ENCODE assay signal across 26 cellular contexts in genomic region chr12:99029502-99030271, GRCh38.
DNase-seq lines count a peak whose midpoint lies in the region; ATAC-seq, FAIRE-seq and TF ChIP-seq lines count a peak whose summit lies in the region.
"Had no signal": no experiment of that assay in that cellular context is flagged by ENCODE, and none has a peak within 500 bp of the region (broad histone marks: within the 10 kb centered on the region; RNA-seq: fewer than 3 reads in every experiment).

No MANE protein-coding gene starts in this region.

- H3K4me3 Mint-ChIP-seq in nephron, result no peak overlapping the region
- no peak overlapping the region for H3K4me3 Mint-ChIP-seq in activated CD4-positive, alpha-beta memory T cell treated with anti-CD3 and anti-CD28 coated beads, Interleukin-2, amount 10 ng/mL, durations not matched to agents 7 days and 5 days
- H3K4me3 Mint-ChIP-seq: activated naive CD8-positive, alpha-beta T cell treated with anti-CD3 and anti-CD28 coated beads for 36 hours; CD8-positive, alpha-beta memory T cell; effector memory CD8-positive, alpha-beta T cell; IgD-negative memory B cell; memory B cell had no signal

- WGBS in GM12878 (ENCODE audit: insufficient coverage, insufficient replicate concordance, low lambda C conversion rate, missing lambda C conversion rate), result 34% methylated on average over 5 of the region's 5 CpGs

- FAIRE-seq in GM12878 (lab: Jason Lieb, UNC) (no peak), frontal cortex (lab: Jason Lieb, UNC) (no peak)
- FAIRE-seq: RCC 7860 had no signal

- SMC1A ChIA-PET in GM12878 (lab: Charles Lee; ENCODE audit: uncharacterized antibody, unreplicated experiment), result no interaction called here

- in situ Hi-C loops in GM12878 (cut with MboI), result no loop called here

- POLR2A ChIA-PET in GM12878 (lab: Charles Lee), result no interaction called here
- POLR2A ChIA-PET in activated CD4-positive, alpha-beta memory T cell treated with anti-CD3 and anti-CD28 coated beads, Interleukin-2, amount 10 ng/mL, durations not matched to agents 7 days and 5 days (lab: Charles Lee), result no interaction called here

- H3K36me3 Mint-ChIP-seq in nephron (ENCODE audit: low read depth), result no peaks in the 10 kb centered on the region
- no peaks in the 10 kb centered on the region for H3K36me3 Mint-ChIP-seq in activated CD4-positive, alpha-beta memory T cell treated with anti-CD3 and anti-CD28 coated beads, Interleukin-2, amount 10 ng/mL, durations not matched to agents 7 days and 5 days (ENCODE audit: low read depth)
- H3K36me3 Mint-ChIP-seq: activated naive CD8-positive, alpha-beta T cell treated with anti-CD3 and anti-CD28 coated beads for 36 hours; CD8-positive, alpha-beta memory T cell; memory B cell had no signal

- ATAC-seq in GM12878, result peak; percentile 48; the same call in 2 of the 3 replicates
- no peak for ATAC-seq in GM19455 (IDR thresholded peaks at IDR 0.05; ENCODE audit: unreplicated experiment)
- ATAC-seq: effector memory CD8-positive, alpha-beta T cell; stimulated activated naive CD8-positive, alpha-beta T cell treated with anti-CD3 and anti-CD28 coated beads, Interleukin-15, Interleukin-2, amounts not matched to agents 100 U/mL and 50 U/mL, for 24 hours had no signal

- H3K9ac ChIP-seq in GM12878 (ENCODE audit: control insufficient read depth, insufficient read depth, low read length), result no peak overlapping the region

- DNase-seq in DMS53 treated with DMSO at 0.1 percent for 48 hours (lab: John Stamatoyannopoulos, UW; ENCODE audit: unreplicated experiment), result peak; percentile 89
- DNase-seq in LNCaP clone FGC (ENCODE audit: low read depth), result peak; percentile 36
- no peak for DNase-seq in GM12878 (ENCODE audit: low read depth, low spot score)
- DNase-seq in frontal cortex (ENCODE audit: low spot score in 2 of 2), result no peak
- no peak for DNase-seq in COR-L47 (lab: John Stamatoyannopoulos, UW)
- DNase-seq in activated CD4-positive, alpha-beta memory T cell treated with anti-CD3 and anti-CD28 coated beads, Interleukin-2, amount 10 ng/mL, durations not matched to agents 7 days and 5 days, result no peak
- DNase-seq: activated CD4-positive, alpha-beta T cell treated with anti-CD3 and anti-CD28 coated beads, Interleukin-2, amount 50 U/mL, for 1 hour; activated naive CD8-positive, alpha-beta T cell treated with anti-CD3 and anti-CD28 coated beads for 36 hours; CD8-positive, alpha-beta memory T cell; DND-41; effector memory CD8-positive, alpha-beta T cell; esophagus squamous epithelium; H7; NCI-H146; NCI-H2227 treated with DMSO at 0.1 percent for 48 hours; occipital lobe; spleen; stimulated activated CD4-positive, alpha-beta T cell treated with anti-CD3 and anti-CD28 coated beads, Interleukin-4, amount 100 ng/mL, for 1 hour; stimulated activated naive CD8-positive, alpha-beta T cell treated with anti-CD3 and anti-CD28 coated beads, Interleukin-15, Interleukin-2, amounts not matched to agents 100 U/mL and 50 U/mL, for 24 hours; tibial artery had no signal

- no peaks in the 10 kb centered on the region for H3K9me3 ChIP-seq in GM12878 (replicated peaks; ENCODE audit: control insufficient read depth, insufficient read depth, low read length)
- H3K9me3 ChIP-seq: esophagus squamous epithelium, tibial artery had no signal

- no peaks in the 10 kb centered on the region for H3K79me2 ChIP-seq in GM12878 (ENCODE audit: control insufficient read depth, insufficient read depth, low read length)

- H3K36me3 ChIP-seq in GM12878 (ENCODE audit: control insufficient read depth in 2 of 2, insufficient read depth in 2 of 2, low read length in 1 of 2), result no peaks in the 10 kb centered on the region
- H3K36me3 ChIP-seq: esophagus squamous epithelium, spleen, tibial artery had no signal

- no peak overlapping the region for H3K27ac ChIP-seq in GM12878 (ENCODE audit: control insufficient read depth, insufficient read depth)
- H3K27ac ChIP-seq: esophagus squamous epithelium, spleen, tibial artery had no signal

- BruUV-seq in GM12878 (replicated peaks; lab: Mats Ljungman, UMichigan), result no TSS peak

- no peak overlapping the region for H3K4me2 ChIP-seq in GM12878 (ENCODE audit: control insufficient read depth, insufficient read depth)

- no peaks in the 10 kb centered on the region for H3K9me3 Mint-ChIP-seq in nephron
- no peaks in the 10 kb centered on the region for H3K9me3 Mint-ChIP-seq in activated CD4-positive, alpha-beta memory T cell treated with anti-CD3 and anti-CD28 coated beads, Interleukin-2, amount 10 ng/mL, durations not matched to agents 7 days and 5 days
- H3K9me3 Mint-ChIP-seq: activated naive CD8-positive, alpha-beta T cell treated with anti-CD3 and anti-CD28 coated beads for 36 hours; activated T-helper 2 cell treated with anti-CD3 and anti-CD28 coated beads, Interferon-gamma antibody, Interleukin-2, Interleukin-4, amounts not matched to agents 10 μg/mL and 5 μg/mL and 100 μg/mL, durations not matched to agents 14 hours and 24 hours and 36 hours; CD8-positive, alpha-beta memory T cell had no signal

- no peaks in the 10 kb centered on the region for H3K4me1 ChIP-seq in GM12878 (ENCODE audit: control insufficient read depth, insufficient read depth, low read length)
- H3K4me1 ChIP-seq: spleen, tibial artery had no signal

- CTCF ChIA-PET in GM12878 (lab: Yijun Ruan, JAX), result interaction anchor here (1.3 kb wide), 1 partner anchor 14 kb away, joined by 3 read pairs; no protein-coding TSS in a partner anchor
- CTCF ChIA-PET in activated CD4-positive, alpha-beta memory T cell treated with anti-CD3 and anti-CD28 coated beads, Interleukin-2, amount 10 ng/mL, durations not matched to agents 7 days and 5 days (lab: Charles Lee), result no interaction called here

- no peaks in the 10 kb centered on the region for H3K27me3 ChIP-seq in GM12878 (replicated peaks in 1 of 2; ENCODE audit: control insufficient read depth in 2 of 2, insufficient read depth in 2 of 2, low read length in 1 of 2)
- H3K27me3 ChIP-seq: esophagus squamous epithelium, spleen, tibial artery had no signal

- H4K20me1 ChIP-seq in GM12878 (ENCODE audit: control insufficient read depth, insufficient read depth), result no peaks in the 10 kb centered on the region

- H3K4me3 ChIP-seq in LNCaP clone FGC (ENCODE audit: low read depth, low read length), result no peak overlapping the region
- no peak overlapping the region for H3K4me3 ChIP-seq in GM12878
- H3K4me3 ChIP-seq: esophagus squamous epithelium, spleen, tibial artery had no signal

- no peak overlapping the region for H2AFZ ChIP-seq in GM12878 (ENCODE audit: control insufficient read depth, low read depth, low read length)

- no peak for TF ChIP-seq POLR2A in GM12878 (IDR thresholded peaks at IDR 0.05; ENCODE audit: low read depth, low read length)

- no peaks in the 10 kb centered on the region for H3K4me1 Mint-ChIP-seq in nephron
- H3K4me1 Mint-ChIP-seq in activated CD4-positive, alpha-beta memory T cell treated with anti-CD3 and anti-CD28 coated beads, Interleukin-2, amount 10 ng/mL, durations not matched to agents 7 days and 5 days, result no peaks in the 10 kb centered on the region
- H3K4me1 Mint-ChIP-seq: activated naive CD8-positive, alpha-beta T cell treated with anti-CD3 and anti-CD28 coated beads for 36 hours; CD8-positive, alpha-beta memory T cell; IgD-negative memory B cell; memory B cell had no signal

- RAD21 ChIA-PET in GM12878 (lab: Charles Lee; ENCODE audit: unreplicated experiment), result no interaction called here

- H3K27ac Mint-ChIP-seq in nephron, result peak overlapping the region; percentile 36 to 83 (median 68)
- no peak overlapping the region for H3K27ac Mint-ChIP-seq in activated CD4-positive, alpha-beta memory T cell treated with anti-CD3 and anti-CD28 coated beads, Interleukin-2, amount 10 ng/mL, durations not matched to agents 7 days and 5 days
- H3K27ac Mint-ChIP-seq: activated naive CD8-positive, alpha-beta T cell treated with anti-CD3 and anti-CD28 coated beads for 36 hours; activated T-helper 2 cell treated with anti-CD3 and anti-CD28 coated beads, Interferon-gamma antibody, Interleukin-2, Interleukin-4, amounts not matched to agents 10 μg/mL and 5 μg/mL and 100 μg/mL, durations not matched to agents 14 hours and 24 hours and 36 hours; effector memory CD8-positive, alpha-beta T cell; IgD-negative memory B cell; memory B cell had no signal

- intact Hi-C loops in GM12878 (cut with micrococcal nuclease; ENCODE audit: unreplicated experiment), result no loop called here

- no peaks in the 10 kb centered on the region for H3K27me3 Mint-ChIP-seq in nephron (ENCODE audit: low read depth)
- H3K27me3 Mint-ChIP-seq in activated CD4-positive, alpha-beta memory T cell treated with anti-CD3 and anti-CD28 coated beads, Interleukin-2, amount 10 ng/mL, durations not matched to agents 7 days and 5 days, result peaks cover 3% of the 10 kb centered on the region
- H3K27me3 Mint-ChIP-seq: activated naive CD8-positive, alpha-beta T cell treated with anti-CD3 and anti-CD28 coated beads for 36 hours; IgD-negative memory B cell had no signal

- TF ChIP-seq EP300 in GM12878 (IDR thresholded peaks at IDR 0.05; ENCODE audit: borderline replicate concordance in 1 of 2, control insufficient read depth in 1 of 2, low read depth in 2 of 2, low read length in 2 of 2), result no peak

- TF ChIP-seq CTCF in LNCaP clone FGC (IDR thresholded peaks at IDR 0.05; ENCODE audit: control insufficient read depth, extremely low read depth, insufficient read depth), result no peak
- TF ChIP-seq CTCF in GM12878 (IDR thresholded peaks at IDR 0.05 in 2 of 3, conservative IDR thresholded peaks at IDR 0.05 in 1 of 3; ENCODE audit: control insufficient read depth in 2 of 3, extremely low read depth in 1 of 3, insufficient read depth in 1 of 3, low read depth in 3 of 3, low read length in 3 of 3), result no peak
- TF ChIP-seq CTCF in nephron (IDR thresholded peaks at IDR 0.05; ENCODE audit: unreplicated experiment in 3 of 3), result no peak

- no peak for TF ChIP-seq RAD21 in GM12878 (IDR thresholded peaks at IDR 0.05; ENCODE audit: insufficient read depth, low read depth, low read length)

TF ChIP-seq in GM12878, 131 proteins besides CTCF, POLR2A, EP300 and RAD21:
- TF ChIP-seq CREB1 (IDR thresholded peaks at IDR 0.05; ENCODE audit: low read depth) (no peak), BHLHE40 (IDR thresholded peaks at IDR 0.05; ENCODE audit: borderline replicate concordance in 1 of 2, low read depth in 2 of 2, low read length in 1 of 2) (no peak), NKRF (conservative IDR thresholded peaks at IDR 0.05) (no peak)

Comparison
In these comparisons a context has a peak if more than half of its experiments do, and no peak if none do; other contexts are left out.
1. DNase-seq: peak in DMS53 treated with DMSO at 0.1 percent for 48 hours (single experiment) and LNCaP clone FGC (single experiment); none in GM12878 (single experiment), frontal cortex (0 of 2), COR-L47 (single experiment) and activated CD4-positive, alpha-beta memory T cell treated with anti-CD3 and anti-CD28 coated beads, Interleukin-2, amount 10 ng/mL, durations not matched to agents 7 days and 5 days (single experiment).